Comparison of ENCODE assay signal across 8 cellular contexts in genomic region chr11:45182902-45183301, GRCh38. TPM values are rescaled to one million over a fixed set of nuclear protein-coding genes. Genes with fewer than 3 reads are reported as not detected.
DNase-seq lines count a peak whose midpoint lies in the region; ATAC-seq, FAIRE-seq and TF ChIP-seq lines count a peak whose summit lies in the region.

No MANE protein-coding gene starts in this region.

- no peak overlapping the region for H2AFZ ChIP-seq in Karpas-422 (ENCODE audit: low read length)

- no peak for FAIRE-seq in pancreas (lab: Jason Lieb, UNC)

- no peak overlapping the region for H3K4me2 ChIP-seq in Karpas-422 (ENCODE audit: low read depth, low read length, poor library complexity, severe bottlenecking)

- H4K20me1 ChIP-seq in Karpas-422 (ENCODE audit: insufficient read depth, low read depth, low read length), result peaks cover 24% of the 10 kb centered on the region

- H3K27ac Mint-ChIP-seq in CD4-positive, alpha-beta T cell, result no peak overlapping the region

- H3K9me3 ChIP-seq in Karpas-422 (ENCODE audit: low read length) (no peaks in the 10 kb centered on the region), pancreas (no peaks in the 10 kb centered on the region)
- no peaks in the 10 kb centered on the region for H3K9me3 ChIP-seq in CD4-positive, alpha-beta T cell (ENCODE audit: control insufficient read depth, low read length)

- H3K4me3 ChIP-seq in Karpas-422 (ENCODE audit: low read length) (no peak overlapping the region), dorsolateral prefrontal cortex (no peak overlapping the region), pancreas (no peak overlapping the region)

- TF ChIP-seq CTCF in dorsolateral prefrontal cortex (IDR thresholded peaks at IDR 0.05 in 54 of 56, conservative IDR thresholded peaks at IDR 0.05 in 2 of 56; ENCODE audit: low read depth in 1 of 56, partially characterized antibody in 56 of 56) (peak in 53 of 56 donors; percentile 19 to 65 (median 50)), pancreas (IDR thresholded peaks at IDR 0.05) (peak; percentile 17 to 50 (median 44))
- no peak for TF ChIP-seq CTCF in CD4-positive, alpha-beta T cell (IDR thresholded peaks at IDR 0.05)

- ATAC-seq in pancreas (no peak), GM21423 (IDR thresholded peaks at IDR 0.05; ENCODE audit: unreplicated experiment) (no peak)
- ATAC-seq in CD4-positive, alpha-beta T cell (ENCODE audit: poor library complexity), result no peak

- POLR2A ChIA-PET in CD4-positive, alpha-beta T cell (lab: Charles Lee), result no interaction called here

- H3K27me3 Mint-ChIP-seq in CD4-positive, alpha-beta T cell, result peaks cover 26% of the 10 kb centered on the region

- intact Hi-C loops in dorsolateral prefrontal cortex (cut with DNase I) (loop anchor here (5.0 kb wide), 1 partner anchor 36 kb away; the partner anchor contains the start of gene PRDM11 (in 2 of the 2)), pancreas (cut with DNase I) (no loop called here)
- intact Hi-C loops in CD4-positive, alpha-beta T cell (cut with DNase I, micrococcal nuclease), result no loop called here

- whole genome bisulfite sequencing in pancreas, 2 donors, result 88 to 92% methylated on average over 14 of the region's 14 CpGs

- DNase-seq in ELF-1 (ENCODE audit: low read depth, low spot score), result peak; percentile 47
- peak; percentile 60 for DNase-seq in Karpas-422
- DNase-seq in dorsolateral prefrontal cortex, result peak in 1 of 10 donors; percentile 35
- peak in 3 of 6 donors; percentile 16 to 55 (median 49) for DNase-seq in pancreas
- DNase-seq in CD4-positive, alpha-beta T cell, result no peak
- no peak for DNase-seq in HCEC 1CT
- no peak for DNase-seq in effector CD4-positive, alpha-beta T cell

- no peaks in the 10 kb centered on the region for H3K9me3 Mint-ChIP-seq in CD4-positive, alpha-beta T cell

- H3K4me1 ChIP-seq in Karpas-422 (ENCODE audit: low read length) (peaks cover 18% of the 10 kb centered on the region), pancreas (peaks cover 0 to 5% (median 4%) of the 10 kb centered on the region in 3 donors)

- no peaks in the 10 kb centered on the region for H3K36me3 ChIP-seq in Karpas-422 (ENCODE audit: insufficient read depth, low read length)
- H3K36me3 ChIP-seq in pancreas, result no peaks in the 10 kb centered on the region

- no peak overlapping the region for H3K27ac ChIP-seq in Karpas-422 (ENCODE audit: low read length)
- peak overlapping the region in 3 of 59 donors; percentile 17 to 44 (median 36) for H3K27ac ChIP-seq in dorsolateral prefrontal cortex
- H3K27ac ChIP-seq in pancreas, result no peak overlapping the region
- H3K27ac ChIP-seq in CD4-positive, alpha-beta T cell (ENCODE audit: low read depth, low read length), result no peak overlapping the region

- H3K27me3 ChIP-seq in Karpas-422 (ENCODE audit: low read length) (no peaks in the 10 kb centered on the region), dorsolateral prefrontal cortex (no peaks in the 10 kb centered on the region), pancreas (no peaks in the 10 kb centered on the region)
- peaks cover 11% of the 10 kb centered on the region for H3K27me3 ChIP-seq in CD4-positive, alpha-beta T cell (ENCODE audit: control insufficient read depth, insufficient read depth, low read length)

- H3K4me3 Mint-ChIP-seq in CD4-positive, alpha-beta T cell, result no peak overlapping the region

- no peaks in the 10 kb centered on the region for H3K79me2 ChIP-seq in Karpas-422 (ENCODE audit: low read length)

- H3K9me2 ChIP-seq in Karpas-422 (replicated peaks; ENCODE audit: insufficient read depth, low read length), result no peaks in the 10 kb centered on the region

- H3K9ac ChIP-seq in Karpas-422 (ENCODE audit: low read length), result no peak overlapping the region

- peaks cover 21% of the 10 kb centered on the region for H3K4me1 Mint-ChIP-seq in CD4-positive, alpha-beta T cell (ENCODE audit: low read depth)

- CTCF ChIA-PET in CD4-positive, alpha-beta T cell (lab: Charles Lee), result interaction anchor here (1.3 kb wide), 1 partner anchor 62 kb away, joined by 3 read pairs; no protein-coding TSS in a partner anchor

- peaks cover 15% of the 10 kb centered on the region for H3K36me3 Mint-ChIP-seq in CD4-positive, alpha-beta T cell (ENCODE audit: low read depth)

RNA-seq across cellular contexts. Expression of gene PRDM11, which starts 36.5 kb away (rescaled TPM):
- 2.7 and 5.7 TPM in 2 replicates for total RNA-seq in Karpas-422 (2014; rRNA removed; shearing (Covaris generic); ENCODE audit: low replicate concordance)
- total RNA-seq in dorsolateral prefrontal cortex (10 to 100 TPM; 18.8 to 43.2 (median 30.9) TPM), pancreas (1 to 10 TPM; 5.5 to 8.5 (median 6.7) TPM)
- polyA plus RNA-seq in pancreas, result 1 to 10 TPM; 3.0 to 4.4 TPM
- 1 to 10 TPM; 2.5 to 3.4 TPM for total RNA-seq in CD4-positive, alpha-beta T cell

Comparison
In these comparisons a context has a peak if more than half of its experiments do, and no peak if none do; other contexts are left out.
1. DNase-seq: peak in ELF-1 (single experiment) and Karpas-422 (single experiment); none in CD4-positive, alpha-beta T cell (0 of 10), HCEC 1CT (single experiment) and effector CD4-positive, alpha-beta T cell (single experiment).
2. intact Hi-C loops: an anchor here in dorsolateral prefrontal cortex (5.0 kb wide); none called in pancreas and CD4-positive, alpha-beta T cell.